8 cellular contexts compared by ENCODE assay signal in genomic region chr3:67654832-67655152, GRCh38. TPM values are rescaled to one million over a fixed set of nuclear protein-coding genes. Genes with fewer than 3 reads are reported as not detected.
DNase-seq lines count a peak whose midpoint lies in the region; ATAC-seq and TF ChIP-seq lines count a peak whose summit lies in the region.

No MANE protein-coding gene starts in this region.

- no peaks in the 10 kb centered on the region for H3K36me3 ChIP-seq in ascending aorta
- no peaks in the 10 kb centered on the region for H3K36me3 ChIP-seq in thymus (ENCODE audit: control insufficient read depth, insufficient read depth)

- intact Hi-C loops in Right ventricle myocardium superior (cut with DNase I), result no loop called here
- intact Hi-C loops in cardiac septum (cut with DNase I), result loop anchor here (10.0 kb wide), 1 partner anchor 660 kb away; the partner anchor contains the start of gene KBTBD8
- intact Hi-C loops in ascending aorta (cut with DNase I), result loop anchor here (5.0 kb wide), 2 partner anchors 47 to 657 kb away; partner anchors contain the start of gene KBTBD8

- H3K9me3 ChIP-seq in ascending aorta (no peaks in the 10 kb centered on the region), thymus (ENCODE audit: control insufficient read depth) (no peaks in the 10 kb centered on the region)

- H3K4me1 ChIP-seq in ascending aorta, result peaks cover 4 to 14% of the 10 kb centered on the region in 2 donors
- H3K4me1 ChIP-seq in thymus (ENCODE audit: control insufficient read depth, insufficient read depth, low read length), result peaks cover 5% of the 10 kb centered on the region

- no peak for TF ChIP-seq CTCF in ascending aorta (IDR thresholded peaks at IDR 0.05)

- peak; percentile 46 for ATAC-seq in Right ventricle myocardium superior (ENCODE audit: poor library complexity)
- ATAC-seq in left lobe of liver, result peak; percentile 42

- WGBS in thymus, result 40% methylated on average over 11 of the region's 11 CpGs

- H3K27ac ChIP-seq in ascending aorta (peak overlapping the region; percentile 92 to 99), thymus (ENCODE audit: low read depth) (peak overlapping the region; percentile 94)

- H3K27me3 ChIP-seq in ascending aorta, result no peaks in the 10 kb centered on the region
- peaks cover 4% of the 10 kb centered on the region for H3K27me3 ChIP-seq in thymus (ENCODE audit: control insufficient read depth, insufficient read depth)

- H3K4me3 ChIP-seq in ascending aorta, result peak overlapping the region; percentile 84 to 86
- H3K4me3 ChIP-seq in thymus (ENCODE audit: low read length), result peak overlapping the region; percentile 77

- DNase-seq in Right ventricle myocardium superior (no peak), cardiac septum (ENCODE audit: low spot score) (no peak), ascending aorta (ENCODE audit: low spot score in 2 of 2) (no peak), left lobe of liver (ENCODE audit: low spot score) (no peak), hippocampal formation (lab: John Stamatoyannopoulos, UW) (no peak), medulla oblongata (ENCODE audit: extremely low spot score) (no peak)
- DNase-seq in stimulated activated CD4-positive, alpha-beta T cell treated with anti-CD3 and anti-CD28 coated beads, Interleukin-12 subunit alpha, Interleukin-12 subunit beta, amount 100 ng/mL, for 4 hours, result no peak

RNA-seq across cellular contexts. Expression of gene SUCLG2, which starts 0.4 kb away (rescaled TPM):
- total RNA-seq in Right ventricle myocardium superior (94.1 TPM), cardiac septum (62.5 TPM), ascending aorta (33.6 TPM), left lobe of liver (157 TPM)
- polyA plus RNA-seq in thymus, result 38.3 TPM
